ENCODE assay signal across 17 cellular contexts in the genomic region with DNA sequence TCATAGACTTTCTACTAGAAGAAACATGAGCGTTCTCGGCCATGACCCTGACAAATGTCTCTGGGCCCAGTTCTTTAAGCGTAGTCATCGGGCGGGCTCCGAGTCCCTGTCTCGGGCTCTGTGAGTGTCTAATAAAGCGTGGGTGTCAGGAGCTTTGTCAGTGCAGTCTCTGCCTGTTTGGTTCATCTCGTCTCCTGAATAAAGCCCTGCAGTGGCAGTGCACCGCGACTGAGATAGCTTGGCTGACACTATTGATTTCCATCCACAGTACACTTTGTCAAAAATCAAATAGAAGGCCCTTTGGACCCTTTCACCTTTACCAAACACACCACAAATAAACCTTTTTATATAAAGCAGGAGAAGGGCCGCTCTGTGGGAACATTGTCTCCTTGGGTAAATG.
DNase-seq lines count a peak whose midpoint lies in the region; ATAC-seq, FAIRE-seq and TF ChIP-seq lines count a peak whose summit lies in the region.
"Had no signal": no experiment of that assay in that cellular context is flagged by ENCODE, and none has a peak within 500 bp of the region (broad histone marks: within the 10 kb centered on the region; RNA-seq: fewer than 3 reads in every experiment).

No MANE protein-coding gene starts in this region.

- H4K91ac ChIP-seq in mesenchymal stem cell (ENCODE audit: low read length), result no peak overlapping the region

- H4K8ac ChIP-seq in mesenchymal stem cell (ENCODE audit: low read length), result no peak overlapping the region

- no peak for TF ChIP-seq RAD21 in HepG2 (CRISPR knock-in tag; IDR thresholded peaks at IDR 0.05)

- H3K14ac ChIP-seq in mesenchymal stem cell (ENCODE audit: low read length in 2 of 2), result no peak overlapping the region

- no peaks in the 10 kb centered on the region for H3K27me3 Mint-ChIP-seq in activated CD8-positive, alpha-beta T cell treated with anti-CD3 and anti-CD28 coated beads, Interleukin-2, amount 10 ng/mL, durations not matched to agents 7 days and 5 days (ENCODE audit: low read depth)

- no TSS peak for BruUV-seq in HepG2 (replicated peaks; lab: Mats Ljungman, UMichigan)

- H3K18ac ChIP-seq in mesenchymal stem cell (ENCODE audit: low read depth in 1 of 2, low read length in 2 of 2), result peak overlapping the region in 1 of 2 experiments; percentile 21

- H2BK15ac ChIP-seq in mesenchymal stem cell (ENCODE audit: low read depth, poor library complexity, severe bottlenecking), result no peak overlapping the region

- TF ChIP-seq POLR2A in right lobe of liver (IDR thresholded peaks at IDR 0.05), result no peak
- no peak for TF ChIP-seq POLR2A in HepG2 (IDR thresholded peaks at IDR 0.05; ENCODE audit: insufficient read depth in 1 of 2, low read depth in 2 of 2, low read length in 2 of 2)

- no peak overlapping the region for H3K4me3 ChIP-seq in right lobe of liver
- H3K4me3 ChIP-seq in HepG2 (replicated peaks in 1 of 3; ENCODE audit: insufficient read depth in 1 of 3, low read depth in 2 of 3, low read length in 3 of 3), result no peak overlapping the region
- no peak overlapping the region for H3K4me3 ChIP-seq in mesenchymal stem cell (ENCODE audit: insufficient read depth in 1 of 2, low read depth in 1 of 2, low read length in 2 of 2)

- FAIRE-seq in HepG2 (lab: Jason Lieb, UNC), result no peak
- FAIRE-seq: GM12892, H54 had no signal

- peak in 3 of 4 donors; percentile 57 to 60 (median 58) for ATAC-seq in right lobe of liver
- ATAC-seq in HepG2, result no peak
- ATAC-seq in activated CD8-positive, alpha-beta T cell treated with anti-CD3 and anti-CD28 coated beads, Interleukin-2, amount 10 ng/mL, durations not matched to agents 7 days and 5 days, result no peak
- ATAC-seq: HCT116 had no signal

- TF ChIP-seq EP300 in HepG2 (IDR thresholded peaks at IDR 0.05; ENCODE audit: low read depth in 2 of 2, low read length in 2 of 2), result no peak
- no peak for TF ChIP-seq EP300 in HepG2 (CRISPR knock-in tag; IDR thresholded peaks at IDR 0.05; ENCODE audit: borderline replicate concordance)

- no peak overlapping the region for H3K9ac ChIP-seq in HepG2 (ENCODE audit: insufficient read depth, low read depth, low read length)
- H3K9ac ChIP-seq in mesenchymal stem cell (ENCODE audit: low read length), result peak overlapping the region; percentile 33

- H2BK120ac ChIP-seq in mesenchymal stem cell (ENCODE audit: low read depth, low read length), result no peak overlapping the region

- H3K27ac ChIP-seq in right lobe of liver (no peak overlapping the region), HepG2 (ENCODE audit: extremely low read length, insufficient read depth, low read length) (no peak overlapping the region), mesenchymal stem cell (ENCODE audit: low read length, poor library complexity, severe bottlenecking) (no peak overlapping the region)
- H3K27ac ChIP-seq: 22Rv1 had no signal

- no peaks in the 10 kb centered on the region for H4K20me1 ChIP-seq in HepG2 (ENCODE audit: insufficient read depth, low read length)

- in situ Hi-C loops in HepG2 (cut with HindIII; ENCODE audit: extremely low pct_ligation_motif_present, low pct_unique_long_range_greater_than_20kb), result no loop called here

- H3K9me3 ChIP-seq in right lobe of liver (no peaks in the 10 kb centered on the region), HepG2 (ENCODE audit: low read length) (peaks cover 63% of the 10 kb centered on the region), mesenchymal stem cell (ENCODE audit: control insufficient read depth, low read length) (no peaks in the 10 kb centered on the region)
- H3K9me3 ChIP-seq: Caco-2 had no signal

- no peak overlapping the region for H3K27ac Mint-ChIP-seq in activated CD8-positive, alpha-beta T cell treated with anti-CD3 and anti-CD28 coated beads, Interleukin-2, amount 10 ng/mL, durations not matched to agents 7 days and 5 days
- H3K27ac Mint-ChIP-seq: CD14-positive monocyte; CD8-positive, alpha-beta memory T cell had no signal

- no peak for TF ChIP-seq CTCF in right lobe of liver (IDR thresholded peaks at IDR 0.05)
- TF ChIP-seq CTCF in HepG2 (CRISPR knock-in tag; IDR thresholded peaks at IDR 0.05), result no peak

- H2AFZ ChIP-seq in HepG2 (ENCODE audit: low read length), result no peak overlapping the region
- H2AFZ ChIP-seq in mesenchymal stem cell (ENCODE audit: low read depth, low read length), result no peak overlapping the region

- H3K4me2 ChIP-seq in HepG2 (ENCODE audit: low read depth, low read length) (no peak overlapping the region), mesenchymal stem cell (ENCODE audit: low read length, poor library complexity, severe bottlenecking) (no peak overlapping the region)

- no peaks in the 10 kb centered on the region for H3K9me3 Mint-ChIP-seq in activated CD8-positive, alpha-beta T cell treated with anti-CD3 and anti-CD28 coated beads, Interleukin-2, amount 10 ng/mL, durations not matched to agents 7 days and 5 days (ENCODE audit: insufficient read depth)

- no peaks in the 10 kb centered on the region for H3K4me1 Mint-ChIP-seq in activated CD8-positive, alpha-beta T cell treated with anti-CD3 and anti-CD28 coated beads, Interleukin-2, amount 10 ng/mL, durations not matched to agents 7 days and 5 days (ENCODE audit: low read depth)
- H3K4me1 Mint-ChIP-seq: CD8-positive, alpha-beta memory T cell had no signal

- no peaks in the 10 kb centered on the region for H3K79me2 ChIP-seq in HepG2 (ENCODE audit: insufficient read depth, low read length)

- no peak overlapping the region for H2BK12ac ChIP-seq in mesenchymal stem cell (ENCODE audit: low read length in 2 of 2)

- DNase-seq in right lobe of liver (no peak), HepG2 (ENCODE audit: low spot score) (no peak), mesenchymal stem cell (no peak), retina (peak; percentile 49), T-helper 2 cell (no peak), epidermal melanocyte (ENCODE audit: insufficient read length, low spot score) (no peak)
- DNase-seq in activated CD8-positive, alpha-beta T cell treated with anti-CD3 and anti-CD28 coated beads, Interleukin-2, amount 10 ng/mL, durations not matched to agents 7 days and 5 days, result no peak
- DNase-seq in central memory CD4-positive, alpha-beta T cell, result no peak
- DNase-seq: Caco-2; CD8-positive, alpha-beta memory T cell; DND-41; GDM1 had no signal

- WGBS in right lobe of liver (ENCODE audit: insufficient coverage, low coverage, low lambda C conversion rate, missing lambda C conversion rate), result 36% methylated on average over 12 of the region's 12 CpGs
- WGBS in HepG2 (ENCODE audit: low lambda C conversion rate), result 1% methylated on average over 4 of the region's 12 CpGs
- WGBS in mesenchymal stem cell, result 93% methylated on average over 12 of the region's 12 CpGs

- no peaks in the 10 kb centered on the region for H3K79me1 ChIP-seq in mesenchymal stem cell (replicated peaks; ENCODE audit: low read length, poor library complexity, severe bottlenecking)

- H3K36me3 ChIP-seq in right lobe of liver (no peaks in the 10 kb centered on the region), HepG2 (replicated peaks in 1 of 2; ENCODE audit: control insufficient read depth in 1 of 2, insufficient read depth in 2 of 2, low read length in 2 of 2) (no peaks in the 10 kb centered on the region), mesenchymal stem cell (ENCODE audit: control insufficient read depth in 1 of 2, insufficient read depth in 2 of 2, low read depth in 1 of 2, low read length in 2 of 2) (no peaks in the 10 kb centered on the region)

- no peaks in the 10 kb centered on the region for H3K4me1 ChIP-seq in right lobe of liver
- no peaks in the 10 kb centered on the region for H3K4me1 ChIP-seq in HepG2 (ENCODE audit: insufficient read depth, low read length)
- no peaks in the 10 kb centered on the region for H3K4me1 ChIP-seq in mesenchymal stem cell (ENCODE audit: control insufficient read depth, insufficient read depth, low read depth, low read length)
- H3K4me1 ChIP-seq: Caco-2 had no signal

- H3K4me3 Mint-ChIP-seq in activated CD8-positive, alpha-beta T cell treated with anti-CD3 and anti-CD28 coated beads, Interleukin-2, amount 10 ng/mL, durations not matched to agents 7 days and 5 days, result no peak overlapping the region
- H3K4me3 Mint-ChIP-seq: CD14-positive monocyte; CD8-positive, alpha-beta memory T cell had no signal

- no peak overlapping the region for H2AK5ac ChIP-seq in mesenchymal stem cell (ENCODE audit: low read length, severe bottlenecking)

- no peak overlapping the region for H3K23ac ChIP-seq in mesenchymal stem cell (ENCODE audit: low read length in 2 of 2)

- CTCF ChIA-PET in HepG2 (lab: Yijun Ruan, JAX; ENCODE audit: low intra/inter-chr PET ratio, low total read pairs), result no interaction called here
- CTCF ChIA-PET in activated CD8-positive, alpha-beta T cell treated with anti-CD3 and anti-CD28 coated beads, Interleukin-2, amount 10 ng/mL, durations not matched to agents 7 days and 5 days (lab: Charles Lee), result no interaction called here

- H3K27me3 ChIP-seq in right lobe of liver (peaks cover 0 to 4% of the 10 kb centered on the region in 2 donors), HepG2 (ENCODE audit: control insufficient read depth in 1 of 2, insufficient read depth in 2 of 2, low read length in 2 of 2) (no peaks in the 10 kb centered on the region), mesenchymal stem cell (ENCODE audit: control insufficient read depth in 1 of 2, insufficient read depth in 1 of 2, low read length in 2 of 2) (no peaks in the 10 kb centered on the region)

- no peak overlapping the region for H3K4ac ChIP-seq in mesenchymal stem cell (ENCODE audit: low read depth in 1 of 2, low read length in 2 of 2)

- POLR2A ChIA-PET in HepG2 (lab: Yijun Ruan, JAX), result no interaction called here
- POLR2A ChIA-PET in activated CD8-positive, alpha-beta T cell treated with anti-CD3 and anti-CD28 coated beads, Interleukin-2, amount 10 ng/mL, durations not matched to agents 7 days and 5 days (lab: Charles Lee), result no interaction called here

- intact Hi-C loops in right lobe of liver (cut with DNase I), result no loop called here
- intact Hi-C loops in HepG2 (cut with micrococcal nuclease; ENCODE audit: unreplicated experiment), result no loop called here

- H3K36me3 Mint-ChIP-seq in activated CD8-positive, alpha-beta T cell treated with anti-CD3 and anti-CD28 coated beads, Interleukin-2, amount 10 ng/mL, durations not matched to agents 7 days and 5 days (ENCODE audit: low read depth), result no peaks in the 10 kb centered on the region
- H3K36me3 Mint-ChIP-seq: CD14-positive monocyte; CD8-positive, alpha-beta memory T cell had no signal

- H2BK5ac ChIP-seq in mesenchymal stem cell (ENCODE audit: low read depth, low read length, poor library complexity, severe bottlenecking), result no peak overlapping the region

TF ChIP-seq in HepG2, 621 proteins besides CTCF, POLR2A, EP300 and RAD21 (continues in another document):
- TF ChIP-seq ZNF230 (CRISPR knock-in tag; IDR thresholded peaks at IDR 0.05), result no peak
- no peak for TF ChIP-seq RFX5 (IDR thresholded peaks at IDR 0.05; ENCODE audit: low read depth, low read length)
- no peak for TF ChIP-seq TBL1XR1 (IDR thresholded peaks at IDR 0.05; ENCODE audit: borderline replicate concordance, low read length, partially characterized antibody)
- TF ChIP-seq MEIS2 (CRISPR knock-in tag; IDR thresholded peaks at IDR 0.05), result no peak
- no peak for TF ChIP-seq ZSCAN21 (CRISPR knock-in tag; IDR thresholded peaks at IDR 0.05; ENCODE audit: borderline replicate concordance)
- no peak for TF ChIP-seq THYN1 (CRISPR knock-in tag; IDR thresholded peaks at IDR 0.05; ENCODE audit: borderline replicate concordance, low read depth)

Comparison
In these comparisons a context has a peak if more than half of its experiments do, and no peak if none do; other contexts are left out.
1. ATAC-seq: peak in right lobe of liver (3 of 4); none in HepG2 (single experiment) and activated CD8-positive, alpha-beta T cell treated with anti-CD3 and anti-CD28 coated beads, Interleukin-2, amount 10 ng/mL, durations not matched to agents 7 days and 5 days (single experiment).